Comparison of ENCODE assay signal across 19 cellular contexts in the genomic region with DNA sequence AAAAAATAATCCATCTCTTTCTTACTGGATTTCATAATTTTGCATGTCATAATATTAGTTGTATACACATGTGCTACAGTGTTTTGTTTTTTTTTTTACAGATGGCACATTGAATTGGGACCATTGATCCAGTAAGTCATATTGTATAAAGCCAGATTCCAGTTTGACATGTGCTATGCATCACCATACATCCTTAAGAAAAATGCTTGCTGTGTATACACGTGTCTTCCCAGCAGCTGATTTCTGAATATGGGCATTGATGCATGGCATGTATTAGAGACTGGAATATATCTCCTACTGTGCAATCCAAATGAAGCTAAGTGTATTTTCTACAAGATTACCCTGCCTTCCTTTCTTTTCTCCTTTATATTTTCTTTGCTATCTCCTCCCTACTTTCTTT.
DNase-seq lines count a peak whose midpoint lies in the region; ATAC-seq and TF ChIP-seq lines count a peak whose summit lies in the region.
"Had no signal": no experiment of that assay in that cellular context is flagged by ENCODE, and none has a peak within 500 bp of the region (broad histone marks: within the 10 kb centered on the region; RNA-seq: fewer than 3 reads in every experiment).

No MANE protein-coding gene starts in this region.

- peak overlapping the region; percentile 39 for H3K9ac ChIP-seq in neural cell (ENCODE audit: low read length)
- H3K9ac ChIP-seq in neuronal stem cell (ENCODE audit: low read depth, low read length, poor library complexity), result no peak overlapping the region
- H3K9ac ChIP-seq: BLaER1 treated with 17β-estradiol and CSF1 and Interleukin-3, amounts not matched to agents 10 nM and 100 nM had no signal

- H3K27ac ChIP-seq in neural cell (ENCODE audit: low read length), result peak overlapping the region; percentile 75
- H3K27ac ChIP-seq in neuronal stem cell (replicated peaks; ENCODE audit: low read length), result no peak overlapping the region
- H3K27ac ChIP-seq: 22Rv1; A549; BLaER1 treated with 17β-estradiol and CSF1 and Interleukin-3, amounts not matched to agents 10 nM and 100 nM; C4-2B had no signal

- H3K4me1 Mint-ChIP-seq in stimulated activated effector memory CD8-positive, alpha-beta T cell treated with anti-CD3 and anti-CD28 coated beads, Interleukin-12 subunit alpha, Interleukin-12 subunit beta, amount 100 ng/mL, for 72 hours, result peaks cover 9% of the 10 kb centered on the region
- peaks cover 6% of the 10 kb centered on the region for H3K4me1 Mint-ChIP-seq in activated CD8-positive, alpha-beta T cell treated with anti-CD3 and anti-CD28 coated beads for 36 hours (ENCODE audit: low read depth)

- no peak for TF ChIP-seq EP300 in neural cell (conservative IDR thresholded peaks at IDR 0.05; ENCODE audit: poor library complexity, severe bottlenecking)

- no peaks in the 10 kb centered on the region for H3K36me3 ChIP-seq in neural cell (ENCODE audit: insufficient read depth, low read length)
- no peaks in the 10 kb centered on the region for H3K36me3 ChIP-seq in neuronal stem cell (replicated peaks in 1 of 2; ENCODE audit: control insufficient read depth in 2 of 2, insufficient read depth in 2 of 2, low read length in 2 of 2)
- H3K36me3 ChIP-seq: BLaER1 treated with 17β-estradiol and CSF1 and Interleukin-3, amounts not matched to agents 10 nM and 100 nM had no signal

- H3K4me2 ChIP-seq in neural cell (ENCODE audit: low read length) (peak overlapping the region; percentile 22), neuronal stem cell (ENCODE audit: insufficient read depth, low read length, poor library complexity, severe bottlenecking) (no peak overlapping the region)
- H3K4me2 ChIP-seq: A549; BLaER1 treated with 17β-estradiol and CSF1 and Interleukin-3, amounts not matched to agents 10 nM and 100 nM had no signal

- no peak overlapping the region for H2AK5ac ChIP-seq in neuronal stem cell (ENCODE audit: low read depth, low read length)

- H3K4me1 ChIP-seq in neuronal stem cell (ENCODE audit: control insufficient read depth in 2 of 2, insufficient read depth in 1 of 2, low read depth in 1 of 2, low read length in 2 of 2), result peaks cover 2 to 20% of the 10 kb centered on the region in 2 donors
- H3K4me1 ChIP-seq: A549, Caco-2 had no signal

- DNase-seq in NCI-H146 (lab: John Stamatoyannopoulos, UW), result peak; percentile 19
- DNase-seq in NCI-H146 treated with DMSO at 0.1 percent for 48 hours (lab: John Stamatoyannopoulos, UW; ENCODE audit: unreplicated experiment), result no peak
- peak; percentile 38 for DNase-seq in SK-MEL-5 (ENCODE audit: low read depth, low spot score)
- DNase-seq in neuronal stem cell (ENCODE audit: low spot score), result no peak
- no peak for DNase-seq in stimulated activated effector memory CD8-positive, alpha-beta T cell treated with anti-CD3 and anti-CD28 coated beads, Interleukin-12 subunit alpha, Interleukin-12 subunit beta, amount 100 ng/mL, for 72 hours (ENCODE audit: low spot score in 2 of 2)
- no peak for DNase-seq in activated CD8-positive, alpha-beta T cell treated with anti-CD3 and anti-CD28 coated beads for 36 hours
- DNase-seq: AML-193; Caco-2; Calu3; CD4-positive, alpha-beta T cell; CD8-positive, alpha-beta T cell; DMS79 treated with DMSO at 0.1 percent for 48 hours; GF-D8 had no signal

- no peak for TF ChIP-seq RAD21 in neural cell (conservative IDR thresholded peaks at IDR 0.05)

- H2BK12ac ChIP-seq in neuronal stem cell (ENCODE audit: low read length), result no peak overlapping the region

- H3K23ac ChIP-seq in neuronal stem cell (ENCODE audit: low read depth, low read length, poor library complexity), result no peak overlapping the region

- no peak overlapping the region for H2BK120ac ChIP-seq in neuronal stem cell (ENCODE audit: low read depth, low read length)

- no peak overlapping the region for H3K18ac ChIP-seq in neuronal stem cell (ENCODE audit: low read length)

- H2BK5ac ChIP-seq in neuronal stem cell (ENCODE audit: low read length), result no peak overlapping the region

- ATAC-seq in stimulated activated effector memory CD8-positive, alpha-beta T cell treated with anti-CD3 and anti-CD28 coated beads, Interleukin-12 subunit alpha, Interleukin-12 subunit beta, amount 100 ng/mL, for 72 hours, result no peak
- no peak for ATAC-seq in activated CD8-positive, alpha-beta T cell treated with anti-CD3 and anti-CD28 coated beads for 36 hours
- ATAC-seq: A549; CD8-positive, alpha-beta T cell had no signal

- no peaks in the 10 kb centered on the region for H3K9me3 ChIP-seq in neural cell (ENCODE audit: low read length)
- no peaks in the 10 kb centered on the region for H3K9me3 ChIP-seq in neuronal stem cell (replicated peaks in 1 of 2; ENCODE audit: control insufficient read depth in 2 of 2, insufficient read depth in 1 of 2, low read depth in 1 of 2, low read length in 2 of 2)
- H3K9me3 ChIP-seq: A549, Caco-2 had no signal

- H3K27ac Mint-ChIP-seq in stimulated activated effector memory CD8-positive, alpha-beta T cell treated with anti-CD3 and anti-CD28 coated beads, Interleukin-12 subunit alpha, Interleukin-12 subunit beta, amount 100 ng/mL, for 72 hours, result no peak overlapping the region
- H3K27ac Mint-ChIP-seq in activated CD8-positive, alpha-beta T cell treated with anti-CD3 and anti-CD28 coated beads for 36 hours, result no peak overlapping the region
- H3K27ac Mint-ChIP-seq: B cell; CD4-positive, alpha-beta T cell; CD8-positive, alpha-beta T cell had no signal

- CTCF ChIA-PET in activated CD8-positive, alpha-beta T cell treated with anti-CD3 and anti-CD28 coated beads for 36 hours (lab: Charles Lee), result interaction anchor here (1.2 kb wide), 1 partner anchor 61 kb away, joined by 5 read pairs; no protein-coding TSS in a partner anchor

- no peaks in the 10 kb centered on the region for H3K79me2 ChIP-seq in neural cell (replicated peaks; ENCODE audit: insufficient read depth, low read length)

- H4K20me1 ChIP-seq in neural cell (ENCODE audit: insufficient read depth), result no peaks in the 10 kb centered on the region
- H4K20me1 ChIP-seq: BLaER1 treated with 17β-estradiol and CSF1 and Interleukin-3, amounts not matched to agents 10 nM and 100 nM had no signal

- peak overlapping the region; percentile 17 for H2AFZ ChIP-seq in neural cell (ENCODE audit: low read depth, low read length)
- H2AFZ ChIP-seq in neuronal stem cell (ENCODE audit: low read length), result peak overlapping the region; percentile 73

- no CpG with 5 or more reads among the region's 1 CpG for WGBS in neuronal stem cell (ENCODE audit: extremely low coverage in 2 of 2, insufficient read length in 2 of 2, insufficient replicate concordance in 1 of 2), 2 donors

- no peak overlapping the region for H3K4ac ChIP-seq in neuronal stem cell (ENCODE audit: low read length)

- H3K4me3 ChIP-seq in neural cell (ENCODE audit: low read length), result peak overlapping the region; percentile 23
- H3K4me3 ChIP-seq in neuronal stem cell (ENCODE audit: low read length in 2 of 2), result no peak overlapping the region
- H3K4me3 ChIP-seq: A549; BLaER1 treated with 17β-estradiol and CSF1 and Interleukin-3, amounts not matched to agents 10 nM and 100 nM had no signal

- no peaks in the 10 kb centered on the region for H3K9me3 Mint-ChIP-seq in stimulated activated effector memory CD8-positive, alpha-beta T cell treated with anti-CD3 and anti-CD28 coated beads, Interleukin-12 subunit alpha, Interleukin-12 subunit beta, amount 100 ng/mL, for 72 hours
- no peaks in the 10 kb centered on the region for H3K9me3 Mint-ChIP-seq in activated CD8-positive, alpha-beta T cell treated with anti-CD3 and anti-CD28 coated beads for 36 hours
- H3K9me3 Mint-ChIP-seq: CD4-positive, alpha-beta T cell; CD8-positive, alpha-beta T cell had no signal

- H3F3A ChIP-seq in neural cell (ENCODE audit: insufficient read depth, low read length, poor library complexity, severe bottlenecking), result peaks cover 3% of the 10 kb centered on the region

- H4K91ac ChIP-seq in neuronal stem cell (ENCODE audit: low read depth, low read length, poor library complexity), result no peak overlapping the region

- H3K79me1 ChIP-seq in neuronal stem cell (ENCODE audit: low read depth, low read length), result no peaks in the 10 kb centered on the region

- no peaks in the 10 kb centered on the region for H3K9me2 ChIP-seq in neural cell (ENCODE audit: insufficient read depth, low read length)

- H3K27me3 Mint-ChIP-seq in activated CD8-positive, alpha-beta T cell treated with anti-CD3 and anti-CD28 coated beads for 36 hours, result no peaks in the 10 kb centered on the region
- H3K27me3 Mint-ChIP-seq: CD4-positive, alpha-beta T cell had no signal

- H3K14ac ChIP-seq in neuronal stem cell (ENCODE audit: low read length), result no peak overlapping the region

- POLR2A ChIA-PET in activated CD8-positive, alpha-beta T cell treated with anti-CD3 and anti-CD28 coated beads for 36 hours (lab: Charles Lee), result no interaction called here

- in situ Hi-C loops in SK-MEL-5 (cut with HindIII; ENCODE audit: low pct_unique_long_range_greater_than_20kb, low sequenced_read_pairs), result no loop called here

- H3K36me3 Mint-ChIP-seq in stimulated activated effector memory CD8-positive, alpha-beta T cell treated with anti-CD3 and anti-CD28 coated beads, Interleukin-12 subunit alpha, Interleukin-12 subunit beta, amount 100 ng/mL, for 72 hours, result no peaks in the 10 kb centered on the region
- no peaks in the 10 kb centered on the region for H3K36me3 Mint-ChIP-seq in activated CD8-positive, alpha-beta T cell treated with anti-CD3 and anti-CD28 coated beads for 36 hours (ENCODE audit: low read depth)
- H3K36me3 Mint-ChIP-seq: CD8-positive, alpha-beta T cell had no signal

- intact Hi-C loops in activated CD8-positive, alpha-beta T cell treated with anti-CD3 and anti-CD28 coated beads for 36 hours (cut with micrococcal nuclease), result no loop called here

- no peak overlapping the region for H3K4me3 Mint-ChIP-seq in stimulated activated effector memory CD8-positive, alpha-beta T cell treated with anti-CD3 and anti-CD28 coated beads, Interleukin-12 subunit alpha, Interleukin-12 subunit beta, amount 100 ng/mL, for 72 hours
- no peak overlapping the region for H3K4me3 Mint-ChIP-seq in activated CD8-positive, alpha-beta T cell treated with anti-CD3 and anti-CD28 coated beads for 36 hours
- H3K4me3 Mint-ChIP-seq: B cell; CD4-positive, alpha-beta T cell; CD8-positive, alpha-beta T cell had no signal

- no peak overlapping the region for H2BK15ac ChIP-seq in neuronal stem cell (ENCODE audit: low read length)

- no peak overlapping the region for H4K8ac ChIP-seq in neuronal stem cell (ENCODE audit: low read depth, low read length)

- no peak for TF ChIP-seq CTCF in neural cell (IDR thresholded peaks at IDR 0.05; ENCODE audit: poor library complexity, severe bottlenecking)
- TF ChIP-seq CTCF in activated CD8-positive, alpha-beta T cell treated with anti-CD3 and anti-CD28 coated beads for 36 hours (IDR thresholded peaks at IDR 0.05), result no peak

- no peaks in the 10 kb centered on the region for H3K27me3 ChIP-seq in neural cell (ENCODE audit: insufficient read depth, low read depth, low read length)
- no peaks in the 10 kb centered on the region for H3K27me3 ChIP-seq in neuronal stem cell (ENCODE audit: control insufficient read depth in 3 of 3, insufficient read depth in 3 of 3, low read depth in 1 of 3, low read length in 3 of 3)
- H3K27me3 ChIP-seq: BLaER1 treated with 17β-estradiol and CSF1 and Interleukin-3, amounts not matched to agents 10 nM and 100 nM had no signal

TF ChIP-seq in neural cell, 6 proteins besides CTCF, POLR2A, EP300 and RAD21 (continues in another document):
- no peak for TF ChIP-seq SMC3 (conservative IDR thresholded peaks at IDR 0.05; ENCODE audit: poor library complexity)
- TF ChIP-seq MXI1 (conservative IDR thresholded peaks at IDR 0.05; ENCODE audit: poor library complexity, severe bottlenecking), result peak; percentile 60

Comparison
In these comparisons a context has a peak if more than half of its experiments do, and no peak if none do; other contexts are left out.
1. DNase-seq: peak in NCI-H146 (single experiment) and SK-MEL-5 (single experiment); none in NCI-H146 treated with DMSO at 0.1 percent for 48 hours (single experiment), neuronal stem cell (single experiment), stimulated activated effector memory CD8-positive, alpha-beta T cell treated with anti-CD3 and anti-CD28 coated beads, Interleukin-12 subunit alpha, Interleukin-12 subunit beta, amount 100 ng/mL, for 72 hours (0 of 2) and activated CD8-positive, alpha-beta T cell treated with anti-CD3 and anti-CD28 coated beads for 36 hours (single experiment).